In the genomic region with DNA sequence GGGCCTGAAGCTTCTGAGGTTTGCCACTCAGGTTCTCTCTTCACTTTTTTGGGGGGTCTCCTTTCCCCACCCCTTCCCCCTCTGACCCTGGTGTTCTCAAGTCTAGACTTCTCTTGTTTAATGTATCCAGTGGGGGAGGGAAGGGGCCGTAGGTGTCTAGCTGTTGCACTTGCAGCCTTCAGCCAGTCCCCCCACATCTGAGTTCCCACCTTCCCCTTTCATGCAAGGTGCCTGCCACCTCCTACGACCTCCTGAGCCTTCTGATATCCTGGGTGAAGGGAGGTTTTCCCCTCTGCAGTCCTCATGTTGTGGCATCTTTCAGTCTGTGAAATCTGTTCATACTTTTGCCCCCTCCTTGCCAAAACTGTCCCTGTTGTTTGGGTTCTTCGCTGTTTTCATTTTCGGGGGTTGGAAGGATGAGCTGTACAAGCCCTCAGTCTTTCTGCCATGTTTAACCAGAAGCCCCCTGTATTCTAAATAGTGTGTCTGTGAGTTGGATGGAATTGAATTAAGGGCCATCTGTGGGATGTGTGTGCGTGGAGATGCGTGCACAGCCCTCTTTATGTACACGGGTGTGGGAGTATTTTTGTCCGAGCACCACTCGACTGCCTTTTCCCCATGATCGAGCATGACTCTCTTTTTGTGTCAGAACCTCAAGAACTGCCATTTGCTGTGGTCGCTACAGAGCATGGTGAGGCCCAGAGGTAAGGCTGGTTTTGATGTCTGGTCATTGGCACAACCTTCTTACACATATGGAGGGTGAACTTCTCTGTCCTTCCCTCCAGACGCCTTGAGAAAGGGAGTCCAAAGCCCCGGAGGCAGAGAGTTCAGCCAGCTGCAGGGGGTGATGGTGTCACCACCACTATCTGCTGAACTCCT, we compare ENCODE assay signal across 8 cellular contexts. TPM values are rescaled to one million over a fixed set of nuclear protein-coding genes. Genes with fewer than 3 reads are reported as not detected.
A peak's percentile ranks its signal among the peaks of the same experiment; 100 is the strongest.
DNase-seq lines count a peak whose midpoint lies in the region; ATAC-seq and TF ChIP-seq lines count a peak whose summit lies in the region.
"Had no signal": no experiment of that assay in that cellular context is flagged by ENCODE, and none has a peak within 500 bp of the region (broad histone marks: within the 10 kb centered on the region; RNA-seq: fewer than 3 reads in every experiment).

No MANE protein-coding gene starts in this region.

- no peak for TF ChIP-seq EP300 in SK-N-SH (IDR thresholded peaks at IDR 0.05; ENCODE audit: borderline replicate concordance in 1 of 2, low read depth in 1 of 2, low read length in 1 of 2)

- H4K20me1 ChIP-seq in SK-N-SH (ENCODE audit: insufficient read depth): peaks cover 100% of the 10 kb centered on the region

- no peak for TF ChIP-seq RAD21 in SK-N-SH (IDR thresholded peaks at IDR 0.05; ENCODE audit: low read length)

- peaks cover 36% of the 10 kb centered on the region for H3K36me3 Mint-ChIP-seq in stimulated activated memory B cell treated with anti-CD40 and anti-IgM and Interleukin-4, amounts not matched to agents 10 μg/mL and 1 μg/mL and 100 μg/mL, for 72 hours

- peak overlapping the region; percentile 71 for H3K4me3 Mint-ChIP-seq in stimulated activated memory B cell treated with anti-CD40 and anti-IgM and Interleukin-4, amounts not matched to agents 10 μg/mL and 1 μg/mL and 100 μg/mL, for 72 hours

- H3K4me1 ChIP-seq in SK-N-SH (ENCODE audit: control insufficient read depth in 1 of 2, insufficient read depth in 2 of 2, low read depth in 1 of 2, low read length in 1 of 2): peaks cover 24 to 54% of the 10 kb centered on the region in 2 experiments

- no peak overlapping the region for H3K9ac ChIP-seq in SK-N-SH

- in situ Hi-C loops in GM13976 (cut with MboI; ENCODE audit: low sequenced_read_pairs, unreplicated experiment): no loop called here

- peak; percentile 84 for ATAC-seq in stimulated activated memory B cell treated with anti-CD40 and anti-IgM and Interleukin-4, amounts not matched to agents 10 μg/mL and 1 μg/mL and 100 μg/mL, for 72 hours
- ATAC-seq in GM21717 (IDR thresholded peaks at IDR 0.05; ENCODE audit: unreplicated experiment): no peak

- DNase-seq in GM13976 (ENCODE audit: low spot score): peak; percentile 50
- peak; percentile 66 for DNase-seq in SK-N-SH
- DNase-seq in fibroblast of villous mesenchyme (ENCODE audit: low read depth): peak; percentile 34
- DNase-seq in NCI-H1694 (lab: John Stamatoyannopoulos, UW): no peak
- no peak for DNase-seq in islet precursor cell
- DNase-seq: NCI-H1105 had no signal

- H3K36me3 ChIP-seq in SK-N-SH (replicated peaks in 1 of 2; ENCODE audit: control insufficient read depth in 1 of 2, insufficient read depth in 2 of 2, low read length in 1 of 2): peaks cover 6% of the 10 kb centered on the region in 2 experiments

- WGBS in SK-N-SH (ENCODE audit: low lambda C conversion rate): 65% methylated on average over 13 of the region's 13 CpGs

- H3K9me2 ChIP-seq in SK-N-SH: no peaks in the 10 kb centered on the region

- H3K4me3 ChIP-seq in SK-N-SH (ENCODE audit: low read depth in 2 of 2, low read length in 1 of 2) (no peak overlapping the region; a peak in 1 of 4 replicates), fibroblast of villous mesenchyme (ENCODE audit: low read depth, low read length) (no peak overlapping the region)

- no peaks in the 10 kb centered on the region for H3K27me3 Mint-ChIP-seq in stimulated activated memory B cell treated with anti-CD40 and anti-IgM and Interleukin-4, amounts not matched to agents 10 μg/mL and 1 μg/mL and 100 μg/mL, for 72 hours

- peaks cover 100% of the 10 kb centered on the region for H3K79me2 ChIP-seq in SK-N-SH (ENCODE audit: insufficient read depth)

- CTCF ChIA-PET in SK-N-SH (lab: Yijun Ruan, JAX): no interaction called here

- no peaks in the 10 kb centered on the region for H3K27me3 ChIP-seq in SK-N-SH (ENCODE audit: insufficient read depth)

- no peak overlapping the region for H3K4me2 ChIP-seq in SK-N-SH

- H3K9me3 Mint-ChIP-seq in stimulated activated memory B cell treated with anti-CD40 and anti-IgM and Interleukin-4, amounts not matched to agents 10 μg/mL and 1 μg/mL and 100 μg/mL, for 72 hours: no peaks in the 10 kb centered on the region

- POLR2A ChIA-PET in SK-N-SH (lab: Yijun Ruan, JAX): no interaction called here

- H3F3A ChIP-seq in SK-N-SH (replicated peaks; ENCODE audit: insufficient read depth): peaks cover 11% of the 10 kb centered on the region

- H2AFZ ChIP-seq in SK-N-SH (ENCODE audit: low read depth): no peak overlapping the region

- peak overlapping the region; percentile 14 to 72; a peak in 2 of 4 replicates for H3K27ac ChIP-seq in SK-N-SH (ENCODE audit: low read depth in 2 of 2, low read length in 1 of 2)

- peaks cover 96% of the 10 kb centered on the region for H3K4me1 Mint-ChIP-seq in stimulated activated memory B cell treated with anti-CD40 and anti-IgM and Interleukin-4, amounts not matched to agents 10 μg/mL and 1 μg/mL and 100 μg/mL, for 72 hours

- H3K27ac Mint-ChIP-seq in stimulated activated memory B cell treated with anti-CD40 and anti-IgM and Interleukin-4, amounts not matched to agents 10 μg/mL and 1 μg/mL and 100 μg/mL, for 72 hours: peak overlapping the region; percentile 88

- TF ChIP-seq CTCF in GM13976 (IDR thresholded peaks at IDR 0.05; ENCODE audit: borderline replicate concordance, control extremely low read depth, extremely low read depth, insufficient read depth, missing control alignments): no peak
- no peak for TF ChIP-seq CTCF in SK-N-SH (IDR thresholded peaks at IDR 0.05)
- TF ChIP-seq CTCF in fibroblast of villous mesenchyme (IDR thresholded peaks at IDR 0.05; ENCODE audit: insufficient read depth, low read depth, low read length): no peak

- H3K9me3 ChIP-seq in SK-N-SH: no peaks in the 10 kb centered on the region

TF ChIP-seq in SK-N-SH, 30 proteins besides CTCF, POLR2A, EP300 and RAD21:
- TF ChIP-seq TCF12 (IDR thresholded peaks at IDR 0.05): no peak
- TF ChIP-seq MXI1 (IDR thresholded peaks at IDR 0.05; ENCODE audit: low read depth, low read length): peak; percentile 59; the same call in 1 of the 2 replicates
- TF ChIP-seq ELF1 (IDR thresholded peaks at IDR 0.05): no peak
- TF ChIP-seq, protein P1, sequence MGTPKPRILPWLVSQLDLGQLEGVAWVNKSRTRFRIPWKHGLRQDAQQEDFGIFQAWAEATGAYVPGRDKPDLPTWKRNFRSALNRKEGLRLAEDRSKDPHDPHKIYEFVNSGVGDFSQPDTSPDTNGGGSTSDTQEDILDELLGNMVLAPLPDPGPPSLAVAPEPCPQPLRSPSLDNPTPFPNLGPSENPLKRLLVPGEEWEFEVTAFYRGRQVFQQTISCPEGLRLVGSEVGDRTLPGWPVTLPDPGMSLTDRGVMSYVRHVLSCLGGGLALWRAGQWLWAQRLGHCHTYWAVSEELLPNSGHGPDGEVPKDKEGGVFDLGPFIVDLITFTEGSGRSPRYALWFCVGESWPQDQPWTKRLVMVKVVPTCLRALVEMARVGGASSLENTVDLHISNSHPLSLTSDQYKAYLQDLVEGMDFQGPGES (IDR thresholded peaks at IDR 0.05; ENCODE audit: low read depth, low read length): no peak
- no peak for TF ChIP-seq SIN3A (IDR thresholded peaks at IDR 0.05; ENCODE audit: borderline replicate concordance, low read depth, low read length)
- TF ChIP-seq TEAD4 (IDR thresholded peaks at IDR 0.05; ENCODE audit: borderline replicate concordance, insufficient read depth): no peak

RNA-seq across cellular contexts. Expression of a gene that starts 23.6 kb away (rescaled TPM):
- polyA plus RNA-seq in SK-N-SH (2012; rRNA removed): 18.5 and 26.3 TPM in 2 replicates
- polyA plus RNA-seq in SK-N-SH (2012; cell fraction: cytosol; rRNA removed): 17.5 and 22.0 TPM in 2 replicates
- polyA plus RNA-seq in SK-N-SH (2012; cell fraction: nucleus; rRNA removed): 84.2 and 122 TPM in 2 replicates
- 79.2 and 92.8 TPM in 2 replicates for total RNA-seq in fibroblast of villous mesenchyme

Comparison
In these comparisons a context has a peak if more than half of its experiments do, and no peak if none do; other contexts are left out.
1. DNase-seq: peak in GM13976 (single experiment), SK-N-SH (single experiment) and fibroblast of villous mesenchyme (single experiment); none in NCI-H1694 (single experiment) and islet precursor cell (single experiment).